12 cellular contexts compared by ENCODE assay signal in genomic region chr17:43831633-43832032, GRCh38. TPM values are rescaled to one million over a fixed set of nuclear protein-coding genes. Genes with fewer than 3 reads are reported as not detected.
DNase-seq lines count a peak whose midpoint lies in the region; ATAC-seq and TF ChIP-seq lines count a peak whose summit lies in the region.
"Had no signal": no experiment of that assay in that cellular context is flagged by ENCODE, and none has a peak within 500 bp of the region (broad histone marks: within the 10 kb centered on the region; RNA-seq: fewer than 3 reads in every experiment).

No MANE protein-coding gene starts in this region.

- no peak for ATAC-seq in CD4-positive, alpha-beta T cell (ENCODE audit: poor library complexity)
- ATAC-seq in naive thymus-derived CD8-positive, alpha-beta T cell = no peak
- ATAC-seq in GM19023 (IDR thresholded peaks at IDR 0.05; ENCODE audit: unreplicated experiment) (no peak), GM21526 (IDR thresholded peaks at IDR 0.05; ENCODE audit: low FRiP score, unreplicated experiment) (no peak), HG02870 (IDR thresholded peaks at IDR 0.05; ENCODE audit: unreplicated experiment) (no peak)

- H3K4me3 ChIP-seq in HUES6 (ENCODE audit: low read depth, low read length) (0 out of 2 replicates have a peak overlapping the region, but pooled peaks have one; percentile 76), endodermal cell (ENCODE audit: low read length) (no peak overlapping the region)

- intact Hi-C loops in CD4-positive, alpha-beta T cell (cut with DNase I, micrococcal nuclease) = no loop called here

- DNase-seq in CD4-positive, alpha-beta T cell = no peak
- peak; percentile 76 for DNase-seq in endodermal cell
- DNase-seq in naive thymus-derived CD8-positive, alpha-beta T cell = no peak
- DNase-seq in GM03348 (ENCODE audit: low spot score) = no peak
- DNase-seq: activated effector memory CD4-positive, alpha-beta T cell treated with Interleukin-2 at 50 U/mL for 16 hours; dermis blood vessel endothelial cell; NCI-H1694 had no signal

- peaks cover 12% of the 10 kb centered on the region for H3K4me1 Mint-ChIP-seq in CD4-positive, alpha-beta T cell (ENCODE audit: low read depth)
- peaks cover 24% of the 10 kb centered on the region for H3K4me1 Mint-ChIP-seq in endodermal cell
- H3K4me1 Mint-ChIP-seq in naive thymus-derived CD8-positive, alpha-beta T cell = peaks cover 6 to 17% (median 12%) of the 10 kb centered on the region in 4 donors

- H3K27ac ChIP-seq in CD4-positive, alpha-beta T cell (ENCODE audit: low read depth, low read length) = no peak overlapping the region
- no peak overlapping the region for H3K27ac ChIP-seq in HUES6 (ENCODE audit: low read depth, low read length)
- no peak overlapping the region for H3K27ac ChIP-seq in endodermal cell (ENCODE audit: low read depth, low read length)

- H3K36me3 ChIP-seq in HUES6 (ENCODE audit: control insufficient read depth, insufficient read depth, low read length) = peaks cover 7% of the 10 kb centered on the region; the same call in 1 of the 2 replicates
- no peaks in the 10 kb centered on the region for H3K36me3 ChIP-seq in endodermal cell (ENCODE audit: control insufficient read depth, insufficient read depth, low read length)

- peaks cover 18% of the 10 kb centered on the region for H3K27me3 ChIP-seq in CD4-positive, alpha-beta T cell (ENCODE audit: control insufficient read depth, insufficient read depth, low read length)
- H3K27me3 ChIP-seq in HUES6 (ENCODE audit: control insufficient read depth, insufficient read depth, low read length) (peaks cover 23% of the 10 kb centered on the region), endodermal cell (ENCODE audit: control insufficient read depth, insufficient read depth, low read length, poor library complexity, severe bottlenecking) (peaks cover 16% of the 10 kb centered on the region)

- no peaks in the 10 kb centered on the region for H3K36me3 Mint-ChIP-seq in CD4-positive, alpha-beta T cell (ENCODE audit: low read depth)
- no peaks in the 10 kb centered on the region for H3K36me3 Mint-ChIP-seq in endodermal cell (ENCODE audit: low read depth)
- peaks cover 0 to 4% (median 0%) of the 10 kb centered on the region in 3 donors for H3K36me3 Mint-ChIP-seq in naive thymus-derived CD8-positive, alpha-beta T cell

- CTCF ChIA-PET in CD4-positive, alpha-beta T cell (lab: Charles Lee) = interaction anchor here (0.7 kb wide), 1 partner anchor 15 kb away, joined by 3 read pairs; no protein-coding TSS in a partner anchor

- POLR2A ChIA-PET in CD4-positive, alpha-beta T cell (lab: Charles Lee) = no interaction called here
- POLR2A ChIA-PET in naive thymus-derived CD8-positive, alpha-beta T cell (lab: Charles Lee) = no interaction called here

- no peaks in the 10 kb centered on the region for H3K9me3 ChIP-seq in CD4-positive, alpha-beta T cell (ENCODE audit: control insufficient read depth, low read length)
- peaks cover 5% of the 10 kb centered on the region; the same call in 1 of the 2 replicates for H3K9me3 ChIP-seq in HUES6 (ENCODE audit: control insufficient read depth, insufficient read depth, low read depth, low read length)
- H3K9me3 ChIP-seq in endodermal cell (ENCODE audit: control insufficient read depth, low read length) = peaks cover 8% of the 10 kb centered on the region

- no peak for TF ChIP-seq CTCF in CD4-positive, alpha-beta T cell (IDR thresholded peaks at IDR 0.05)
- no peak for TF ChIP-seq CTCF in endodermal cell (conservative IDR thresholded peaks at IDR 0.05)

- H3K4me1 ChIP-seq in HUES6 (ENCODE audit: control insufficient read depth, insufficient read depth, low read length) (peaks cover 19% of the 10 kb centered on the region), endodermal cell (ENCODE audit: control insufficient read depth, insufficient read depth, low read length) (no peaks in the 10 kb centered on the region)

- 40 to 71% methylated on average over 1 to 7 of the region's 8 CpGs for WGBS in endodermal cell (ENCODE audit: insufficient coverage in 1 of 2, insufficient read length in 1 of 2), 2 experiments

- H3K27ac Mint-ChIP-seq in CD4-positive, alpha-beta T cell = no peak overlapping the region
- no peak overlapping the region for H3K27ac Mint-ChIP-seq in endodermal cell
- peak overlapping the region in 2 of 10 donors; percentile 9 to 50 for H3K27ac Mint-ChIP-seq in naive thymus-derived CD8-positive, alpha-beta T cell

- no peaks in the 10 kb centered on the region for H3K9me3 Mint-ChIP-seq in CD4-positive, alpha-beta T cell
- H3K9me3 Mint-ChIP-seq in endodermal cell = peaks cover 15% of the 10 kb centered on the region
- no peaks in the 10 kb centered on the region for H3K9me3 Mint-ChIP-seq in naive thymus-derived CD8-positive, alpha-beta T cell

- peaks cover 44% of the 10 kb centered on the region for H3K27me3 Mint-ChIP-seq in CD4-positive, alpha-beta T cell
- peaks cover 40% of the 10 kb centered on the region for H3K27me3 Mint-ChIP-seq in endodermal cell (ENCODE audit: insufficient read depth)
- H3K27me3 Mint-ChIP-seq in naive thymus-derived CD8-positive, alpha-beta T cell = peaks cover 9 to 38% (median 35%) of the 10 kb centered on the region in 5 donors

- H3K9ac ChIP-seq in HUES6 (ENCODE audit: low read length) (no peak overlapping the region), endodermal cell (ENCODE audit: extremely low read depth, low read length, poor library complexity, severe bottlenecking) (no peak overlapping the region)

- peak overlapping the region; percentile 81 for H3K4me3 Mint-ChIP-seq in CD4-positive, alpha-beta T cell
- H3K4me3 Mint-ChIP-seq in endodermal cell = peak overlapping the region; percentile 66
- peak overlapping the region; percentile 72 to 85 (median 81) for H3K4me3 Mint-ChIP-seq in naive thymus-derived CD8-positive, alpha-beta T cell

RNA-seq across cellular contexts. Expression of gene MPP3, which starts 1.3 kb away (rescaled TPM):
- under 1 TPM in 1 of 2 experiments, not detected in 1; 0.14 TPM for total RNA-seq in CD4-positive, alpha-beta T cell
- 1 to 10 TPM; 5.8 to 6.8 TPM for total RNA-seq in endodermal cell
- 6.6 TPM for polyA plus RNA-seq in endodermal cell (2013, experiment 1 of 2)
- 10.8 TPM for polyA plus RNA-seq in endodermal cell (2013, experiment 2 of 2)
- total RNA-seq in naive thymus-derived CD8-positive, alpha-beta T cell = under 1 TPM in 1 of 2 experiments, not detected in 1; 0.16 TPM
- not detected for polyA plus RNA-seq in naive thymus-derived CD8-positive, alpha-beta T cell

RNA-seq across cellular contexts. Expression of gene CD300LG, which starts 15.3 kb away (rescaled TPM):
- not detected for total RNA-seq in CD4-positive, alpha-beta T cell
- not detected for total RNA-seq in endodermal cell
- not detected for polyA plus RNA-seq in endodermal cell (2013, experiment 1 of 2)
- not detected for polyA plus RNA-seq in endodermal cell (2013, experiment 2 of 2)
- not detected for total RNA-seq in naive thymus-derived CD8-positive, alpha-beta T cell
- not detected for polyA plus RNA-seq in naive thymus-derived CD8-positive, alpha-beta T cell

RNA-seq across cellular contexts. Expression of gene CFAP97D1, which starts 51.4 kb away (rescaled TPM):
- total RNA-seq in CD4-positive, alpha-beta T cell = not detected
- not detected for total RNA-seq in endodermal cell
- polyA plus RNA-seq in endodermal cell (2013, experiment 1 of 2) = not detected
- not detected for polyA plus RNA-seq in endodermal cell (2013, experiment 2 of 2)
- total RNA-seq in naive thymus-derived CD8-positive, alpha-beta T cell = not detected
- not detected for polyA plus RNA-seq in naive thymus-derived CD8-positive, alpha-beta T cell
- total RNA-seq: dermis blood vessel endothelial cell, ureter had no signal

RNA-seq across cellular contexts. Expression of gene DUSP3, which starts 52.9 kb away (rescaled TPM):
- total RNA-seq in CD4-positive, alpha-beta T cell = 10 to 100 TPM; 10.6 to 12.6 TPM
- 10 to 100 TPM; 25.4 to 31.0 TPM for total RNA-seq in endodermal cell
- polyA plus RNA-seq in endodermal cell (2013, experiment 1 of 2) = 24.9 TPM
- polyA plus RNA-seq in endodermal cell (2013, experiment 2 of 2) = 20.0 TPM
- 10 to 100 TPM; 11.6 to 13.0 TPM for total RNA-seq in naive thymus-derived CD8-positive, alpha-beta T cell
- 1 to 10 TPM; 5.9 to 7.5 (median 6.4) TPM for polyA plus RNA-seq in naive thymus-derived CD8-positive, alpha-beta T cell

Comparison
In these comparisons a context has a peak if more than half of its experiments do, and no peak if none do; other contexts are left out.
1. RNA of gene MPP3, which starts 1.3 kb away (total RNA-seq): 5.8 to 6.8 TPM in endodermal cell; 0.14 TPM in CD4-positive, alpha-beta T cell and 0.16 TPM in naive thymus-derived CD8-positive, alpha-beta T cell; every median in the first group is over 4 times any median in the second.
2. Peak in every context shown above with its lines, with median percentiles within 50 percentile points of each other: H3K4me3 Mint-ChIP-seq.